8 cellular contexts compared by ENCODE assay signal in the genomic region with DNA sequence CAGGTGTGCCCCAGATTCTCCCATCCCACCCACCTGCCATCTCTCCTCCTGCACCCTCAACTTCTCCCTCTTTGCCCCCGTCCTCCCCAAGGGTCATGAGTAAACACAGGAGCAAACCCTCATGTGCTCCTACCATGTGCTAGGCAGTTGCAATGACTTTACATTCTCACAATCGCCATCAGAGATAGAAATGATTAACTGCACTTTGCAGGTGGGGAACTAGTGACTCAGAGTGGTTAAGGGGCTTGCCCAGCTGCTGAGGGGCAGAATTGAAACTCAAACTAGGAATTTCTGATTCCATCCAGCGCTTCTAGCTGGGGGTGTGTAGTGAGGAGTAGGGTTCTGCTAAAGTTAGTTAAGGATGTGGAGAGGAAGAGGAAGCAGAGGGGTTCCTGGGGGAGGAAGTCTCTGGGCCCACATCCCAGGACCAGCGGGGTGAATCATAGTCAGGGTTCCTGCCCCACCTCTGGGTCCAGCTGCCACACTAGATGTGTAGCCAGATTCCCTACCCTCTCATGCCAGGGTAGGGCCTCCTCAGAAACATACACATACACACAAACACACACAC. TPM values are rescaled to one million over a fixed set of nuclear protein-coding genes. Genes with fewer than 3 reads are reported as not detected.
DNase-seq lines count a peak whose midpoint lies in the region; ATAC-seq lines count a peak whose summit lies in the region.

No MANE protein-coding gene starts in this region.

- H4K8ac ChIP-seq in mesenchymal stem cell (ENCODE audit: low read length), result no peak overlapping the region

- no peak overlapping the region for H3K23ac ChIP-seq in mesenchymal stem cell (ENCODE audit: low read length in 2 of 2)

- no peak overlapping the region for H3K18ac ChIP-seq in mesenchymal stem cell (ENCODE audit: low read depth in 1 of 2, low read length in 2 of 2)

- H3K36me3 ChIP-seq in mesenchymal stem cell (ENCODE audit: control insufficient read depth in 1 of 2, insufficient read depth in 2 of 2, low read depth in 1 of 2, low read length in 2 of 2), result peaks cover 17 to 79% of the 10 kb centered on the region in 2 experiments

- H2AK5ac ChIP-seq in mesenchymal stem cell (ENCODE audit: low read length, severe bottlenecking), result no peak overlapping the region

- H2BK120ac ChIP-seq in mesenchymal stem cell (ENCODE audit: low read depth, low read length), result no peak overlapping the region

- H3K4me2 ChIP-seq in mesenchymal stem cell (ENCODE audit: low read length, poor library complexity, severe bottlenecking), result peak overlapping the region; percentile 50

- peak overlapping the region; percentile 67 for H3K9ac ChIP-seq in mesenchymal stem cell (ENCODE audit: low read length)

- H3K27ac ChIP-seq in mesenchymal stem cell (ENCODE audit: low read length, poor library complexity, severe bottlenecking), result peak overlapping the region; percentile 27

- no peaks in the 10 kb centered on the region for H3K9me3 ChIP-seq in mesenchymal stem cell (ENCODE audit: control insufficient read depth, low read length)

- whole genome bisulfite sequencing in mesenchymal stem cell, result 79% methylated on average over 3 of the region's 4 CpGs

- DNase-seq in AML-193 (lab: John Stamatoyannopoulos, UW) (peak; percentile 50 to 54), activated T-cell treated with anti-CD3 and anti-CD28 coated beads for 48 hours (ENCODE audit: low read depth) (peak; percentile 31), mesenchymal stem cell (no peak), OCI-M1 (lab: John Stamatoyannopoulos, UW) (no peak), COLO829 (ENCODE audit: low spot score) (no peak), SHP77 treated with DMSO at 0.1 percent for 48 hours (lab: John Stamatoyannopoulos, UW) (no peak)

- peaks cover 20% of the 10 kb centered on the region for H3K4me1 ChIP-seq in mesenchymal stem cell (ENCODE audit: control insufficient read depth, insufficient read depth, low read depth, low read length)

- H2BK5ac ChIP-seq in mesenchymal stem cell (ENCODE audit: low read depth, low read length, poor library complexity, severe bottlenecking), result no peak overlapping the region

- no peak overlapping the region for H4K91ac ChIP-seq in mesenchymal stem cell (ENCODE audit: low read length)

- no peak overlapping the region for H3K14ac ChIP-seq in mesenchymal stem cell (ENCODE audit: low read length in 2 of 2)

- H2BK15ac ChIP-seq in mesenchymal stem cell (ENCODE audit: low read depth, poor library complexity, severe bottlenecking), result no peak overlapping the region

- no peak overlapping the region for H3K4ac ChIP-seq in mesenchymal stem cell (ENCODE audit: low read depth in 1 of 2, low read length in 2 of 2)

- no peak overlapping the region for H2BK12ac ChIP-seq in mesenchymal stem cell (ENCODE audit: low read length in 2 of 2)

- H2AFZ ChIP-seq in mesenchymal stem cell (ENCODE audit: low read depth, low read length), result no peak overlapping the region

- ATAC-seq in GM19324 (IDR thresholded peaks at IDR 0.05; ENCODE audit: low FRiP score, unreplicated experiment), result peak; percentile 59
- ATAC-seq in HG03354 (IDR thresholded peaks at IDR 0.05; ENCODE audit: poor library complexity, severe bottlenecking, unreplicated experiment), result peak; percentile 96

- H3K27me3 ChIP-seq in mesenchymal stem cell (ENCODE audit: control insufficient read depth in 1 of 2, insufficient read depth in 1 of 2, low read length in 2 of 2), result no peaks in the 10 kb centered on the region

- H3K4me3 ChIP-seq in mesenchymal stem cell (ENCODE audit: insufficient read depth in 1 of 2, low read depth in 1 of 2, low read length in 2 of 2), result no peak overlapping the region

- no peaks in the 10 kb centered on the region for H3K79me1 ChIP-seq in mesenchymal stem cell (replicated peaks; ENCODE audit: low read length, poor library complexity, severe bottlenecking)

RNA-seq across cellular contexts. Expression of gene PRG2, which starts 16.0 kb away (rescaled TPM):
- not detected for polyA plus RNA-seq in mesenchymal stem cell (2013, experiment 1 of 2)
- polyA plus RNA-seq in mesenchymal stem cell (2013, experiment 2 of 2), result 0.04 TPM

RNA-seq across cellular contexts. Expression of gene SLC43A3, which starts 20.5 kb away (rescaled TPM):
- 3.9 TPM for polyA plus RNA-seq in mesenchymal stem cell (2013, experiment 1 of 2)
- polyA plus RNA-seq in mesenchymal stem cell (2013, experiment 2 of 2), result 3.8 TPM

RNA-seq across cellular contexts. Expression of gene PRG3, which starts 25.5 kb away (rescaled TPM):
- polyA plus RNA-seq in mesenchymal stem cell (2013, experiment 1 of 2), result not detected
- polyA plus RNA-seq in mesenchymal stem cell (2013, experiment 2 of 2), result not detected

RNA-seq across cellular contexts. Expression of gene RTN4RL2, which starts 53.9 kb away (rescaled TPM):
- 0.28 TPM for polyA plus RNA-seq in mesenchymal stem cell (2013, experiment 1 of 2)
- polyA plus RNA-seq in mesenchymal stem cell (2013, experiment 2 of 2), result 0.22 TPM

Comparison
In these comparisons a context has a peak if more than half of its experiments do, and no peak if none do; other contexts are left out.
1. DNase-seq: peak in AML-193 (2 of 2) and activated T-cell treated with anti-CD3 and anti-CD28 coated beads for 48 hours (single experiment); none in mesenchymal stem cell (single experiment), OCI-M1 (single experiment), COLO829 (single experiment) and SHP77 treated with DMSO at 0.1 percent for 48 hours (single experiment).